1 cellular context compared by ENCODE assay signal in the genomic region with DNA sequence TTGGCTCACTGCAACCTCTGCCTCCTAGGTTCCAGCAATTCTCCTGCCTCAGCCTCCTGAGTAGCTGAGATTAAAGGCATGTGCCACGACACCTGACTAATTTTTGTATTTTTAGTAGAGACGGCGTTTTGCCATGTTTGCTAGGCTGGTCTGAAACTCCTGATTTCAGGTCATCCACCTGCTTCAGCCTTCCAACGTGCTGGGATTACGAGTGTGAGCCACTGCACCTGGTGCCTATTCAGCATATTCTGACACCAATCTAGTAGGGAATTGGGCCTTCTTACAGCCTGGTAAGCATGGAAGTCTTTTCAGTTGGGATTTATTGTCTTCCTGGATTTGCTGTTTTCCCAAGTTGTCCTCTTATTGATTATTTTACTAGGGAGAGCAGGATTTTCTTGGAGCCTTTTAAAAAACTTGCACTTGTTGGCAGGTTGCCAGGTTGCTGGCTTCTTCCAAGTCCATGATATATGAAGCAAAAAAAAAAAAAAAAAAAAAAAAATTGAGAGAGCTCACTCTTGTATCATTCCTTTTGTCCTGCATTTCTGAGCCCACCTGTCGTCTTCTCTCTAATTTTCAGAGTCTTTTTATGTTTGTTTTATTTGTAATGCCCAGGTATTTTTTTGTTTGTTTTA.
TF ChIP-seq lines count a peak whose summit lies in the region.

No MANE protein-coding gene starts in this region.

TF ChIP-seq in HepG2, 621 proteins besides CTCF, POLR2A, EP300 and RAD21:
- TF ChIP-seq PHB2 (IDR thresholded peaks at IDR 0.05; ENCODE audit: partially characterized antibody), result no peak
- TF ChIP-seq, protein P1, sequence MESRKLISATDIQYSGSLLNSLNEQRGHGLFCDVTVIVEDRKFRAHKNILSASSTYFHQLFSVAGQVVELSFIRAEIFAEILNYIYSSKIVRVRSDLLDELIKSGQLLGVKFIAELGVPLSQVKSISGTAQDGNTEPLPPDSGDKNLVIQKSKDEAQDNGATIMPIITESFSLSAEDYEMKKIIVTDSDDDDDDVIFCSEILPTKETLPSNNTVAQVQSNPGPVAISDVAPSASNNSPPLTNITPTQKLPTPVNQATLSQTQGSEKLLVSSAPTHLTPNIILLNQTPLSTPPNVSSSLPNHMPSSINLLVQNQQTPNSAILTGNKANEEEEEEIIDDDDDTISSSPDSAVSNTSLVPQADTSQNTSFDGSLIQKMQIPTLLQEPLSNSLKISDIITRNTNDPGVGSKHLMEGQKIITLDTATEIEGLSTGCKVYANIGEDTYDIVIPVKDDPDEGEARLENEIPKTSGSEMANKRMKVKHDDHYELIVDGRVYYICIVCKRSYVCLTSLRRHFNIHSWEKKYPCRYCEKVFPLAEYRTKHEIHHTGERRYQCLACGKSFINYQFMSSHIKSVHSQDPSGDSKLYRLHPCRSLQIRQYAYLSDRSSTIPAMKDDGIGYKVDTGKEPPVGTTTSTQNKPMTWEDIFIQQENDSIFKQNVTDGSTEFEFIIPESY (CRISPR knock-in tag; IDR thresholded peaks at IDR 0.05), result no peak
- peak; percentile 84; the same call in 1 of the 2 replicates for TF ChIP-seq LCORL (IDR thresholded peaks at IDR 0.05)
- TF ChIP-seq LCORL (CRISPR knock-in tag; IDR thresholded peaks at IDR 0.05), result no peak
- TF ChIP-seq MAFK (conservative IDR thresholded peaks at IDR 0.05 in 1 of 2, IDR thresholded peaks at IDR 0.05 in 1 of 2; ENCODE audit: low read length in 2 of 2), result peak; percentile 27 to 35; a peak in 2 of 4 replicates
TF ChIP-seq in HepG2: peak in this region for 2.
